Comparison of ENCODE assay signal across 16 cellular contexts in the genomic region with DNA sequence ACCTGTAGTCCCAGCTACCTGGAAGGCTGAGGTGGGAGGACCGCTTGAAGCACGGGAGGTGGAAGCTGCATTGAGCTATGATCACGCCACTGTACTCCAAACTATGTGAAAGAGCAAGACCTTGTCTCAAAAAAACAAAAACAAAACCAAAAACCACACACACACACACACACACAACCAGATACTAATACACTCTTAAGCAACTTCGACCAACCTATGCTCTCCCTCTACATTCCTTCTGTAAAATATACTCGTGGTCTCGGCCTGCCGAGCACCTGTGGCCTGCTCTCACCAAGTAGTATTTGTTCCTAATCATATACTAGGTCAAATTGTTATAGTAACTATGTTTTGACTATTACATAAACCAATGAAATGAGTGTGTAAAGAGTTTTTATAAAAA. TPM values are rescaled to one million over a fixed set of nuclear protein-coding genes. Genes with fewer than 3 reads are reported as not detected.
DNase-seq lines count a peak whose midpoint lies in the region; ATAC-seq and TF ChIP-seq lines count a peak whose summit lies in the region.
"Had no signal": no experiment of that assay in that cellular context is flagged by ENCODE, and none has a peak within 500 bp of the region (broad histone marks: within the 10 kb centered on the region; RNA-seq: fewer than 3 reads in every experiment).

No MANE protein-coding gene starts in this region.

- H3K27me3 ChIP-seq in endodermal cell (ENCODE audit: control insufficient read depth, insufficient read depth, low read length, poor library complexity, severe bottlenecking) (no peaks in the 10 kb centered on the region), neural cell (ENCODE audit: insufficient read depth, low read depth, low read length) (no peaks in the 10 kb centered on the region)
- H3K27me3 ChIP-seq: BE2C had no signal

- TF ChIP-seq RAD21 in neural cell (conservative IDR thresholded peaks at IDR 0.05): no peak

- H3K4me1 Mint-ChIP-seq in Calu3 (ENCODE audit: low read depth, unreplicated experiment): no peaks in the 10 kb centered on the region
- no peaks in the 10 kb centered on the region for H3K4me1 Mint-ChIP-seq in WTC11
- no peaks in the 10 kb centered on the region for H3K4me1 Mint-ChIP-seq in endodermal cell

- intact Hi-C loops in Calu3 (cut with micrococcal nuclease; ENCODE audit: unreplicated experiment): no loop called here

- no peaks in the 10 kb centered on the region for H3K9me2 ChIP-seq in neural cell (ENCODE audit: insufficient read depth, low read length)

- no peaks in the 10 kb centered on the region for H3K4me1 ChIP-seq in endodermal cell (ENCODE audit: control insufficient read depth, insufficient read depth, low read length)
- H3K4me1 ChIP-seq: A549, BE2C, HAP-1 had no signal

- H3K27ac ChIP-seq in endodermal cell (ENCODE audit: low read depth, low read length) (no peak overlapping the region), neural cell (ENCODE audit: low read length) (no peak overlapping the region)
- H3K27ac ChIP-seq: A549, C4-2B had no signal

- peaks cover 50% of the 10 kb centered on the region for H3K36me3 ChIP-seq in endodermal cell (ENCODE audit: control insufficient read depth, insufficient read depth, low read length)
- peaks cover 4% of the 10 kb centered on the region for H3K36me3 ChIP-seq in neural cell (ENCODE audit: insufficient read depth, low read length)

- TF ChIP-seq CTCF in Calu3 (IDR thresholded peaks at IDR 0.05; ENCODE audit: unreplicated experiment): no peak
- no peak for TF ChIP-seq CTCF in WTC11 (IDR thresholded peaks at IDR 0.05)
- no peak for TF ChIP-seq CTCF in endodermal cell (conservative IDR thresholded peaks at IDR 0.05)
- TF ChIP-seq CTCF in neural cell (IDR thresholded peaks at IDR 0.05; ENCODE audit: poor library complexity, severe bottlenecking): no peak

- POLR2A ChIA-PET in WTC11 (lab: Charles Lee): no interaction called here

- no peaks in the 10 kb centered on the region for H3K9me3 ChIP-seq in endodermal cell (ENCODE audit: control insufficient read depth, low read length)
- no peaks in the 10 kb centered on the region for H3K9me3 ChIP-seq in neural cell (ENCODE audit: low read length)
- H3K9me3 ChIP-seq: A549, BE2C, HAP-1 had no signal

- no peaks in the 10 kb centered on the region for H3K79me2 ChIP-seq in neural cell (replicated peaks; ENCODE audit: insufficient read depth, low read length)

- H4K20me1 ChIP-seq in neural cell (ENCODE audit: insufficient read depth): peaks cover 2% of the 10 kb centered on the region

- WGBS in endodermal cell (ENCODE audit: insufficient coverage in 1 of 2, insufficient read length in 1 of 2), 2 experiments: 98 to 100% methylated on average over 3 to 7 of the region's 7 CpGs

- H3K4me3 Mint-ChIP-seq in Calu3 (ENCODE audit: low read depth, unreplicated experiment) (no peak overlapping the region), WTC11 (no peak overlapping the region), endodermal cell (no peak overlapping the region)
- H3K4me3 Mint-ChIP-seq: CD8-positive, alpha-beta memory T cell had no signal

- no peaks in the 10 kb centered on the region for H3F3A ChIP-seq in neural cell (ENCODE audit: insufficient read depth, low read length, poor library complexity, severe bottlenecking)

- CTCF ChIA-PET in Calu3 (lab: Charles Lee): no interaction called here
- CTCF ChIA-PET in WTC11 (lab: Charles Lee): interaction anchor here (3.4 kb wide), 1 partner anchor 64 kb away, joined by 8 read pairs; no protein-coding TSS in a partner anchor

- H2AFZ ChIP-seq in neural cell (ENCODE audit: low read depth, low read length): no peak overlapping the region

- no peak overlapping the region for H3K9ac ChIP-seq in endodermal cell (ENCODE audit: extremely low read depth, low read length, poor library complexity, severe bottlenecking)
- H3K9ac ChIP-seq in neural cell (ENCODE audit: low read length): no peak overlapping the region

- H3K27me3 Mint-ChIP-seq in Calu3 (ENCODE audit: unreplicated experiment) (no peaks in the 10 kb centered on the region), WTC11 (ENCODE audit: low read depth) (no peaks in the 10 kb centered on the region), endodermal cell (ENCODE audit: insufficient read depth) (no peaks in the 10 kb centered on the region)
- H3K27me3 Mint-ChIP-seq: CD8-positive, alpha-beta memory T cell had no signal

- DNase-seq in Calu3 (no peak), WTC11 (ENCODE audit: low spot score) (no peak), endodermal cell (no peak), SHP77 (lab: John Stamatoyannopoulos, UW) (no peak)
- no peak for DNase-seq in effector CD8-positive, alpha-beta T cell (lab: John Stamatoyannopoulos, UW)
- DNase-seq: BE2C; CD8-positive, alpha-beta memory T cell; DMS 273 treated with DMSO at 0.1 percent for 48 hours; GOT3 had no signal

- no peak overlapping the region for H3K27ac Mint-ChIP-seq in Calu3 (ENCODE audit: unreplicated experiment)
- H3K27ac Mint-ChIP-seq in WTC11: peak overlapping the region; percentile 63; the same call in 1 of the 2 replicates
- H3K27ac Mint-ChIP-seq in endodermal cell: peak overlapping the region; percentile 8

- H3K4me3 ChIP-seq in endodermal cell (ENCODE audit: low read length) (no peak overlapping the region), neural cell (ENCODE audit: low read length) (no peak overlapping the region)
- H3K4me3 ChIP-seq: A549, HAP-1 had no signal

- BruUV-seq in Calu3 (replicated peaks; lab: Mats Ljungman, UMichigan): TSS peak; percentile 13

- no peaks in the 10 kb centered on the region for H3K9me3 Mint-ChIP-seq in Calu3 (ENCODE audit: low read depth, unreplicated experiment)
- H3K9me3 Mint-ChIP-seq in WTC11: no peaks in the 10 kb centered on the region
- no peaks in the 10 kb centered on the region for H3K9me3 Mint-ChIP-seq in endodermal cell
- H3K9me3 Mint-ChIP-seq: CD8-positive, alpha-beta memory T cell had no signal

- TF ChIP-seq EP300 in neural cell (conservative IDR thresholded peaks at IDR 0.05; ENCODE audit: poor library complexity, severe bottlenecking): no peak

- ATAC-seq in WTC11 (no peak), GM18870 (IDR thresholded peaks at IDR 0.05; ENCODE audit: unreplicated experiment) (no peak)
- ATAC-seq: A549, HepG2 had no signal

- H3K4me2 ChIP-seq in neural cell (ENCODE audit: low read length): no peak overlapping the region
- H3K4me2 ChIP-seq: A549 had no signal

- H3K36me3 Mint-ChIP-seq in Calu3 (ENCODE audit: insufficient read depth, unreplicated experiment): peaks cover 30% of the 10 kb centered on the region
- H3K36me3 Mint-ChIP-seq in WTC11: peaks cover 23% of the 10 kb centered on the region
- H3K36me3 Mint-ChIP-seq in endodermal cell (ENCODE audit: low read depth): peaks cover 35% of the 10 kb centered on the region

TF ChIP-seq in WTC11, 78 proteins besides CTCF, POLR2A, EP300 and RAD21:
- TF ChIP-seq GTF2I (CRISPR knock-in tag; conservative IDR thresholded peaks at IDR 0.05) (no peak), ZNF138 (CRISPR knock-in tag; conservative IDR thresholded peaks at IDR 0.05) (no peak), IRF2 (CRISPR knock-in tag; IDR thresholded peaks at IDR 0.05; ENCODE audit: borderline replicate concordance, low read depth) (no peak), EMX1 (CRISPR knock-in tag; IDR thresholded peaks at IDR 0.05) (no peak)
- TF ChIP-seq, protein P1, sequence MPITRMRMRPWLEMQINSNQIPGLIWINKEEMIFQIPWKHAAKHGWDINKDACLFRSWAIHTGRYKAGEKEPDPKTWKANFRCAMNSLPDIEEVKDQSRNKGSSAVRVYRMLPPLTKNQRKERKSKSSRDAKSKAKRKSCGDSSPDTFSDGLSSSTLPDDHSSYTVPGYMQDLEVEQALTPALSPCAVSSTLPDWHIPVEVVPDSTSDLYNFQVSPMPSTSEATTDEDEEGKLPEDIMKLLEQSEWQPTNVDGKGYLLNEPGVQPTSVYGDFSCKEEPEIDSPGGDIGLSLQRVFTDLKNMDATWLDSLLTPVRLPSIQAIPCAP (CRISPR knock-in tag; IDR thresholded peaks at IDR 0.05): no peak
TF ChIP-seq in WTC11: peak in this region for 0.

TF ChIP-seq in neural cell, 6 proteins besides CTCF, POLR2A, EP300 and RAD21:
- TF ChIP-seq EZH2 (IDR thresholded peaks at IDR 0.05; ENCODE audit: borderline replicate concordance, insufficient read depth, low read length, poor library complexity, severe bottlenecking) (no peak), POLR2AphosphoS5 (IDR thresholded peaks at IDR 0.05) (peak; percentile 10)

RNA-seq across cellular contexts. Expression of a gene that starts 13.5 kb away (rescaled TPM):
- not detected in 2 replicates for total RNA-seq in Calu3 (2022)
- total RNA-seq in WTC11 (2021): 9.5 to 12.1 TPM (median 9.6 TPM) in 3 replicates
- 1 to 10 TPM; 2.9 to 4.4 TPM for total RNA-seq in endodermal cell
- polyA plus RNA-seq in endodermal cell (2013, experiment 1 of 2): 12.0 TPM
- 9.7 TPM for polyA plus RNA-seq in endodermal cell (2013, experiment 2 of 2)
- 0.04 and 0.16 TPM in 2 replicates for polyA plus RNA-seq in neural cell
- 0.23 and 0.24 TPM in 2 replicates for polyA minus RNA-seq in neural cell
- total RNA-seq: CD8-positive, alpha-beta memory T cell; Daoy; HepG2 had no signal
- polyA plus RNA-seq: CD8-positive, alpha-beta memory T cell; HepG2 had no signal
